18 cellular contexts compared by ENCODE assay signal in genomic region chr1:45344491-45344890, GRCh38. TPM values are rescaled to one million over a fixed set of nuclear protein-coding genes. Genes with fewer than 3 reads are reported as not detected.
DNase-seq lines count a peak whose midpoint lies in the region; ATAC-seq, FAIRE-seq and TF ChIP-seq lines count a peak whose summit lies in the region.
"Had no signal": no experiment of that assay in that cellular context is flagged by ENCODE, and none has a peak within 500 bp of the region (broad histone marks: within the 10 kb centered on the region; RNA-seq: fewer than 3 reads in every experiment).

No MANE protein-coding gene starts in this region.

- H2AFZ ChIP-seq in H1 (ENCODE audit: low read length) = no peak overlapping the region

- peaks cover 0 to 8% (median 5%) of the 10 kb centered on the region in 4 experiments; a peak in 5 of 7 replicates for H3K4me1 ChIP-seq in H1 (replicated peaks in 1 of 4; ENCODE audit: control insufficient read depth in 3 of 4, insufficient read depth in 4 of 4, low read length in 3 of 4)
- H3K4me1 ChIP-seq in effector memory CD4-positive, alpha-beta T cell (ENCODE audit: control insufficient read depth, insufficient read depth, low read length, poor library complexity, severe bottlenecking) = peaks cover 16% of the 10 kb centered on the region

- no peak overlapping the region for H3K18ac ChIP-seq in H1 (ENCODE audit: extremely low read depth, low read length)

- H2AK5ac ChIP-seq in H1 (ENCODE audit: low read depth, low read length) = no peak overlapping the region

- H3K36me3 ChIP-seq in H1 (ENCODE audit: control insufficient read depth in 2 of 4, insufficient read depth in 4 of 4, low read length in 3 of 4) = peaks cover 15 to 44% (median 34%) of the 10 kb centered on the region in 4 experiments; a peak in 7 of 8 replicates
- peaks cover 32% of the 10 kb centered on the region for H3K36me3 ChIP-seq in effector memory CD4-positive, alpha-beta T cell (ENCODE audit: control insufficient read depth, insufficient read depth, low read length)

- no peak for ATAC-seq in T-helper 17 cell
- ATAC-seq: HCT116 had no signal

- no peak overlapping the region for H3K14ac ChIP-seq in H1 (ENCODE audit: insufficient read length)

- peaks cover 0 to 2% of the 10 kb centered on the region in 2 experiments for H4K20me1 ChIP-seq in H1 (replicated peaks in 1 of 2; ENCODE audit: control insufficient read depth in 1 of 2, insufficient read depth in 2 of 2, low read length in 2 of 2)

- no peak overlapping the region for H2BK12ac ChIP-seq in H1 (ENCODE audit: low read depth, low read length)

- no peak overlapping the region for H4K91ac ChIP-seq in H1 (replicated peaks; ENCODE audit: insufficient read length, low read length)

- 77% methylated on average over 2 of the region's 2 CpGs; no CpG with 5 or more reads in 1 of the 2 experiments for WGBS in H1 (ENCODE audit: extremely low coverage in 1 of 2, insufficient coverage in 1 of 2, insufficient read length in 1 of 2, insufficient replicate concordance in 2 of 2, low coverage in 1 of 2, low lambda C conversion rate in 2 of 2, missing lambda C conversion rate in 1 of 2), 2 experiments

- H3K79me2 ChIP-seq in H1 (ENCODE audit: control insufficient read depth in 1 of 2, insufficient read depth in 2 of 2, low read length in 2 of 2) = peaks cover 0 to 18% of the 10 kb centered on the region in 2 experiments; a peak in 3 of 4 replicates

- H3K9ac ChIP-seq in H1 (replicated peaks in 1 of 4; ENCODE audit: extremely low read depth in 1 of 4, low read depth in 3 of 4, low read length in 3 of 4) = no peak overlapping the region
- H3K9ac ChIP-seq: BLaER1 treated with 17β-estradiol and CSF1 and Interleukin-3, amounts not matched to agents 10 nM and 100 nM had no signal

- H3K56ac ChIP-seq in H1 (replicated peaks; ENCODE audit: insufficient read length, low read depth, low read length) = no peak overlapping the region

- H3K4me3 ChIP-seq in H1 (ENCODE audit: extremely low read depth in 1 of 4, insufficient read depth in 2 of 4, low read depth in 3 of 4, low read length in 4 of 4) = no peak overlapping the region
- H3K4me3 ChIP-seq in effector memory CD4-positive, alpha-beta T cell (ENCODE audit: insufficient read depth, low read depth, low read length, poor library complexity, severe bottlenecking) = no peak overlapping the region
- H3K4me3 ChIP-seq: BLaER1 treated with 17β-estradiol and CSF1 and Interleukin-3, amounts not matched to agents 10 nM and 100 nM had no signal

- DNase-seq in activated T-cell treated with anti-CD3 and anti-CD28 coated beads, Interleukin-2, amount 50 U/mL, for 24 hours = no peak
- DNase-seq in activated T-cell treated with anti-CD3 and anti-CD28 coated beads for 4 hours (no peak), T-helper 17 cell (no peak), H1 (ENCODE audit: low read depth in 1 of 2, low spot score in 2 of 2) (no peak), NCI-H748 (lab: John Stamatoyannopoulos, UW; ENCODE audit: unreplicated experiment) (no peak), HTR-8/SVneo (ENCODE audit: insufficient read length, low spot score) (no peak)
- DNase-seq in effector memory CD4-positive, alpha-beta T cell = no peak
- DNase-seq: ACHN; CD4-positive, CD25-positive, alpha-beta regulatory T cell; DMS153; DMS79 treated with DMSO at 0.1 percent for 48 hours; EL had no signal

- no peak overlapping the region for H2BK120ac ChIP-seq in H1 (replicated peaks; ENCODE audit: low read depth, low read length)

- H3K27ac Mint-ChIP-seq in activated T-cell treated with anti-CD3 and anti-CD28 coated beads, Interleukin-2, amount 50 U/mL, for 24 hours = peak overlapping the region; percentile 36
- H3K27ac Mint-ChIP-seq in T-helper 17 cell = peak overlapping the region; percentile 14

- H2BK20ac ChIP-seq in H1 (ENCODE audit: low read length) = no peak overlapping the region

- H2BK15ac ChIP-seq in H1 (ENCODE audit: low read length) = no peak overlapping the region

- no peaks in the 10 kb centered on the region for H3K27me3 Mint-ChIP-seq in activated T-cell treated with anti-CD3 and anti-CD28 coated beads, Interleukin-2, amount 50 U/mL, for 24 hours
- no peaks in the 10 kb centered on the region for H3K27me3 Mint-ChIP-seq in T-helper 17 cell
- H3K27me3 Mint-ChIP-seq: CD4-positive, CD25-positive, alpha-beta regulatory T cell had no signal

- peaks cover 7% of the 10 kb centered on the region for H3K79me1 ChIP-seq in H1 (ENCODE audit: low read depth, low read length)

- no peaks in the 10 kb centered on the region for H3K27me3 ChIP-seq in H1 (replicated peaks in 1 of 4; ENCODE audit: control insufficient read depth in 3 of 4, extremely low read depth in 1 of 4, insufficient read depth in 3 of 4, low read length in 3 of 4)
- no peaks in the 10 kb centered on the region for H3K27me3 ChIP-seq in effector memory CD4-positive, alpha-beta T cell (replicated peaks; ENCODE audit: control insufficient read depth, insufficient read depth, low read length, poor library complexity, severe bottlenecking)
- H3K27me3 ChIP-seq: BLaER1 treated with 17β-estradiol and CSF1 and Interleukin-3, amounts not matched to agents 10 nM and 100 nM had no signal

- TF ChIP-seq POLR2A in H1 (IDR thresholded peaks at IDR 0.05; ENCODE audit: control extremely low read depth in 1 of 2, low read depth in 2 of 2, low read length in 2 of 2) = no peak

- no peak overlapping the region for H3K23ac ChIP-seq in H1 (ENCODE audit: insufficient read length)

- no peak overlapping the region for H3K4me2 ChIP-seq in H1 (ENCODE audit: insufficient read depth in 1 of 2, low read depth in 2 of 2, low read length in 2 of 2)
- H3K4me2 ChIP-seq: BLaER1 treated with 17β-estradiol and CSF1 and Interleukin-3, amounts not matched to agents 10 nM and 100 nM had no signal

- FAIRE-seq in H1 (lab: Jason Lieb, UNC) (no peak), HTR-8/SVneo (lab: Jason Lieb, UNC) (no peak)
- FAIRE-seq: D721Med, G401.6, H54 had no signal

- H4K5ac ChIP-seq in H1 (ENCODE audit: insufficient read length, low read depth, low read length) = no peak overlapping the region

- H3K9me3 Mint-ChIP-seq in activated T-cell treated with anti-CD3 and anti-CD28 coated beads, Interleukin-2, amount 50 U/mL, for 24 hours = no peaks in the 10 kb centered on the region

- peaks cover 75% of the 10 kb centered on the region for H3K36me3 Mint-ChIP-seq in activated T-cell treated with anti-CD3 and anti-CD28 coated beads, Interleukin-2, amount 50 U/mL, for 24 hours (ENCODE audit: low read depth)
- H3K36me3 Mint-ChIP-seq in T-helper 17 cell (ENCODE audit: low read depth) = peaks cover 3% of the 10 kb centered on the region

- H3K23me2 ChIP-seq in H1 (ENCODE audit: low read depth, low read length) = peaks cover 7% of the 10 kb centered on the region

- H3K4me3 Mint-ChIP-seq in activated T-cell treated with anti-CD3 and anti-CD28 coated beads, Interleukin-2, amount 50 U/mL, for 24 hours = no peak overlapping the region
- no peak overlapping the region for H3K4me3 Mint-ChIP-seq in T-helper 17 cell

- no peak for TF ChIP-seq RAD21 in H1 (IDR thresholded peaks at IDR 0.05 in 1 of 2, conservative IDR thresholded peaks at IDR 0.05 in 1 of 2; ENCODE audit: low read depth in 2 of 2, low read length in 2 of 2)

- no peak overlapping the region for H4K8ac ChIP-seq in H1 (ENCODE audit: extremely low read depth, insufficient read depth, low read length)

- TF ChIP-seq EP300 in H1 (IDR thresholded peaks at IDR 0.05; ENCODE audit: borderline replicate concordance in 1 of 2, low read depth in 2 of 2, low read length in 2 of 2) = no peak

- no peaks in the 10 kb centered on the region for H3K9me3 ChIP-seq in T-helper 17 cell (ENCODE audit: control insufficient read depth, low read length, poor library complexity, severe bottlenecking)
- no peaks in the 10 kb centered on the region for H3K9me3 ChIP-seq in H1 (ENCODE audit: insufficient read depth in 2 of 2, low read depth in 1 of 2, low read length in 1 of 2)
- no peaks in the 10 kb centered on the region for H3K9me3 ChIP-seq in effector memory CD4-positive, alpha-beta T cell (ENCODE audit: control insufficient read depth, low read length)
- H3K9me3 ChIP-seq: BLaER1 treated with 17β-estradiol and CSF1 and Interleukin-3, amounts not matched to agents 10 nM and 100 nM had no signal

- H3K4ac ChIP-seq in H1 (replicated peaks; ENCODE audit: insufficient read length, low read depth, low read length) = no peak overlapping the region

- peaks cover 39% of the 10 kb centered on the region for H3K4me1 Mint-ChIP-seq in activated T-cell treated with anti-CD3 and anti-CD28 coated beads, Interleukin-2, amount 50 U/mL, for 24 hours (ENCODE audit: low read depth)
- H3K4me1 Mint-ChIP-seq in T-helper 17 cell = peaks cover 40% of the 10 kb centered on the region

- POLR2A ChIA-PET in H1 (lab: Charles Lee; ENCODE audit: partially characterized antibody) = interaction anchor here (0.9 to 21.4 kb wide), 7 partner anchors 11 to 330 kb away, joined by 3 to 472 read pairs (median 4); partner anchors contain the start of gene HPDL

- CTCF ChIA-PET in H1 (lab: Charles Lee; ENCODE audit: partially characterized antibody) = interaction anchor here (9.0 to 13.4 kb wide), 2 partner anchors 14 to 149 kb away, joined by 54 to 139 read pairs; no protein-coding TSS in a partner anchor

- H3K27ac ChIP-seq in H1 (ENCODE audit: low read depth, low read length) = no peak overlapping the region
- H3K27ac ChIP-seq in effector memory CD4-positive, alpha-beta T cell (ENCODE audit: insufficient read depth, low read length, poor library complexity, severe bottlenecking) = no peak overlapping the region
- H3K27ac ChIP-seq: BLaER1 treated with 17β-estradiol and CSF1 and Interleukin-3, amounts not matched to agents 10 nM and 100 nM had no signal

- no peak for TF ChIP-seq CTCF in H1 (IDR thresholded peaks at IDR 0.05; ENCODE audit: control extremely low read depth in 1 of 3, insufficient read depth in 1 of 3, low read depth in 1 of 3, low read length in 3 of 3)

- H2BK5ac ChIP-seq in H1 (ENCODE audit: low read depth, low read length) = no peak overlapping the region

RNA-seq across cellular contexts. Expression of gene MUTYH, which starts 4.3 kb away (rescaled TPM):
- total RNA-seq in T-helper 17 cell = 10 to 100 TPM; 60.4 to 73.4 TPM
- total RNA-seq in H1 (2021; fragmentation: NEBNext Ultra II Directional; extraction: Animal tissue kit (Norgen Biotek cat#: 25700)) = 51.9 TPM in 2 replicates
- polyA plus RNA-seq in H1 (2011; rRNA removed) = 65.7 and 86.4 TPM in 2 replicates
- polyA plus RNA-seq in H1 (2011; cell fraction: cytosol; rRNA removed) = 86.1 TPM
- 179 TPM for polyA plus RNA-seq in H1 (2011; cell fraction: nucleus; rRNA removed)
- polyA plus RNA-seq in H1 (2012, experiment 1 of 2) = 35.6 to 60.4 TPM (median 53.2 TPM) in 4 replicates
- polyA plus RNA-seq in H1 (2012, experiment 2 of 2) = 49.5 TPM
- 36.0 TPM for polyA plus RNA-seq in H1 (2013, experiment 1 of 2)
- polyA plus RNA-seq in H1 (2013, experiment 2 of 2) = 33.4 TPM
- 32.8 and 32.9 TPM in 2 replicates for polyA minus RNA-seq in H1 (2011; rRNA and poly(A)+ RNA removed)
- polyA minus RNA-seq in H1 (2011; cell fraction: cytosol; rRNA and poly(A)+ RNA removed) = 29.2 TPM
- polyA minus RNA-seq in H1 (2011; cell fraction: nucleus; rRNA and poly(A)+ RNA removed) = 45.1 TPM

RNA-seq across cellular contexts. Expression of gene TOE1, which starts 4.5 kb away (rescaled TPM):
- total RNA-seq in T-helper 17 cell = 10 to 100 TPM; 51.4 to 52.5 TPM
- 14.5 and 15.2 TPM in 2 replicates for total RNA-seq in H1 (2021; fragmentation: NEBNext Ultra II Directional; extraction: Animal tissue kit (Norgen Biotek cat#: 25700))
- 23.6 and 25.8 TPM in 2 replicates for polyA plus RNA-seq in H1 (2011; rRNA removed)
- 32.5 TPM for polyA plus RNA-seq in H1 (2011; cell fraction: cytosol; rRNA removed)
- 28.7 TPM for polyA plus RNA-seq in H1 (2011; cell fraction: nucleus; rRNA removed)
- polyA plus RNA-seq in H1 (2012, experiment 1 of 2) = 11.0 to 18.9 TPM (median 17.6 TPM) in 4 replicates
- 12.8 TPM for polyA plus RNA-seq in H1 (2012, experiment 2 of 2)
- 12.2 TPM for polyA plus RNA-seq in H1 (2013, experiment 1 of 2)
- 11.9 TPM for polyA plus RNA-seq in H1 (2013, experiment 2 of 2)
- 32.6 and 45.7 TPM in 2 replicates for polyA minus RNA-seq in H1 (2011; rRNA and poly(A)+ RNA removed)
- polyA minus RNA-seq in H1 (2011; cell fraction: cytosol; rRNA and poly(A)+ RNA removed) = 15.1 TPM
- 31.6 TPM for polyA minus RNA-seq in H1 (2011; cell fraction: nucleus; rRNA and poly(A)+ RNA removed)

RNA-seq across cellular contexts. Expression of gene HPDL, which starts 17.8 kb away (rescaled TPM):
- total RNA-seq in T-helper 17 cell = under 1 TPM; 0.17 to 0.21 TPM
- total RNA-seq in H1 (2021; fragmentation: NEBNext Ultra II Directional; extraction: Animal tissue kit (Norgen Biotek cat#: 25700)) = 58.5 and 60.6 TPM in 2 replicates
- 62.7 and 100 TPM in 2 replicates for polyA plus RNA-seq in H1 (2011; rRNA removed)
- polyA plus RNA-seq in H1 (2011; cell fraction: cytosol; rRNA removed) = 61.2 TPM
- polyA plus RNA-seq in H1 (2011; cell fraction: nucleus; rRNA removed) = 73.7 TPM
- 33.0 to 45.0 TPM (median 38.0 TPM) in 4 replicates for polyA plus RNA-seq in H1 (2012, experiment 1 of 2)
- 46.7 TPM for polyA plus RNA-seq in H1 (2012, experiment 2 of 2)
- polyA plus RNA-seq in H1 (2013, experiment 1 of 2) = 15.6 TPM
- 13.3 TPM for polyA plus RNA-seq in H1 (2013, experiment 2 of 2)
- polyA minus RNA-seq in H1 (2011; rRNA and poly(A)+ RNA removed) = 11.5 and 13.9 TPM in 2 replicates
- 29.4 TPM for polyA minus RNA-seq in H1 (2011; cell fraction: cytosol; rRNA and poly(A)+ RNA removed)
- 39.4 TPM for polyA minus RNA-seq in H1 (2011; cell fraction: nucleus; rRNA and poly(A)+ RNA removed)
- total RNA-seq: A172; CD4-positive, CD25-positive, alpha-beta regulatory T cell had no signal

Comparison
In these comparisons a context has a peak if more than half of its experiments do, and no peak if none do; other contexts are left out.
1. RNA of gene HPDL, which starts 17.8 kb away (total RNA-seq): 58.5 to 60.6 TPM in H1; 0.17 to 0.21 TPM in T-helper 17 cell; every median in the first group is over 10 times any median in the second.